Comparison of ENCODE assay signal across 9 cellular contexts in the genomic region with DNA sequence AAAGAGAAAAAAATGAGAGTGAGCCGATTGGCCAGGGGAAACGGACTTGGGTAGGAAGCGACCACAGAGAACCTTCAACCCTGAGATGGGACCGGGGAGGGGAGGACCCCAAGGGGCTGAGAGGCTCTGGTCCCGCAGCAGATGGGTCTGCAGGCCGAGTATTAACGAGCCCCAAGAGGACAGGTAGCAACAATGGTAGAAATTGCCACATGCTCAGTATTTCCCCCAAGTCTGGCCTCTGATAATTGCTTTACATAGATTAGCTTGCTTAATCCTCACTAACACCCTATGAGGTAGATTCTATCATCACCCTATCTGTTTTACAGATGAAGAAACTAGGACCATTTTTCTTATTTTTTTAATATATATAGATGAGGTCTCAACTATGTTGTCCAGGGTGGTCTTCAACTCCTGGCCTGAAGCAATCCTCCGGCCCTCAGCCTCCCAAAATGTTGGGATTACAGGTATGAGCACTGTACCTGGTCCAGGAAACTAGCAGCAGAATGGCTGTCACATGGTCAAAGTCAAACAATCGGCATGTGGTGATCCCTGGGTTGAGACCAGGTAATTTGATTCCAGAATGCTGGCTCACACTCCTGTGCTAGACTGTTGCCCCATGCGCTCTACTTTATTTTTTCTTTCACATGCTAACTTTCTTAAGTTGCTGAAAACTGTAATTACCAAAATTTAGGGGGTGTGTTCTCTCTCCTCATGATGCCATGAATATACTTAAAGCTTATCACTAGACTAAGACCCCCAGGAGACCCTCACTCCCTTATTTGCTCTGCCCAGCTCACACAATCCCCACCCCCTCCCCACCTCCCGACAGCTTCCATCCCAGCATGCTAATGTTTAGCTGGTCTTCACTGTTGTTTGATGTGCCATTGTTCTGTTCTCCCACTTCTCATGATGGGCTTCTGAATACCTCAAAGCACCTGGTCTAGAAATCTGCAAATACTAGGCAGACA.
A peak's percentile ranks its signal among the peaks of the same experiment; 100 is the strongest.
DNase-seq lines count a peak whose midpoint lies in the region; ATAC-seq, FAIRE-seq and TF ChIP-seq lines count a peak whose summit lies in the region.
"Had no signal": no experiment of that assay in that cellular context is flagged by ENCODE, and none has a peak within 500 bp of the region (broad histone marks: within the 10 kb centered on the region; RNA-seq: fewer than 3 reads in every experiment).

No MANE protein-coding gene starts in this region.

- H3K36me3 ChIP-seq in WERI-Rb-1 (no peaks in the 10 kb centered on the region), mesenchymal stem cell (ENCODE audit: control insufficient read depth in 1 of 2, insufficient read depth in 2 of 2, low read depth in 1 of 2, low read length in 2 of 2) (peaks cover 0 to 7% of the 10 kb centered on the region in 2 experiments)

- H2AFZ ChIP-seq in mesenchymal stem cell (ENCODE audit: low read depth, low read length) = no peak overlapping the region

- peak overlapping the region; percentile 36 for H2BK120ac ChIP-seq in mesenchymal stem cell (ENCODE audit: low read depth, low read length)

- TF ChIP-seq POLR2A in H54 (IDR thresholded peaks at IDR 0.05; ENCODE audit: low read depth, low read length) = no peak

- H3K14ac ChIP-seq in mesenchymal stem cell (ENCODE audit: low read length in 2 of 2) = no peak overlapping the region

- H3K27me3 ChIP-seq in WERI-Rb-1 (ENCODE audit: insufficient read depth, low read depth, severe bottlenecking) (no peaks in the 10 kb centered on the region), mesenchymal stem cell (ENCODE audit: control insufficient read depth in 1 of 2, insufficient read depth in 1 of 2, low read length in 2 of 2) (no peaks in the 10 kb centered on the region)

- H3K4me1 ChIP-seq in mesenchymal stem cell (ENCODE audit: control insufficient read depth, insufficient read depth, low read depth, low read length) = no peaks in the 10 kb centered on the region

- TF ChIP-seq CTCF in WERI-Rb-1 (IDR thresholded peaks at IDR 0.05; ENCODE audit: low read depth, low read length) = no peak

- H2BK15ac ChIP-seq in mesenchymal stem cell (ENCODE audit: low read depth, poor library complexity, severe bottlenecking) = no peak overlapping the region

- no peak overlapping the region for H2BK12ac ChIP-seq in mesenchymal stem cell (ENCODE audit: low read length in 2 of 2)

- H3K79me1 ChIP-seq in mesenchymal stem cell (replicated peaks; ENCODE audit: low read length, poor library complexity, severe bottlenecking) = no peaks in the 10 kb centered on the region

- no peak overlapping the region for H3K23ac ChIP-seq in mesenchymal stem cell (ENCODE audit: low read length in 2 of 2)

- ATAC-seq in HG03521 (IDR thresholded peaks at IDR 0.05; ENCODE audit: unreplicated experiment) = no peak

- no peak overlapping the region for H3K4me2 ChIP-seq in mesenchymal stem cell (ENCODE audit: low read length, poor library complexity, severe bottlenecking)

- no peak for FAIRE-seq in H54 (lab: Jason Lieb, UNC)

- no peak overlapping the region for H4K8ac ChIP-seq in mesenchymal stem cell (ENCODE audit: low read length)

- H2AK5ac ChIP-seq in mesenchymal stem cell (ENCODE audit: low read length, severe bottlenecking) = peak overlapping the region; percentile 7

- no peak overlapping the region for H3K4ac ChIP-seq in mesenchymal stem cell (ENCODE audit: low read depth in 1 of 2, low read length in 2 of 2)

- WGBS in mesenchymal stem cell = 62% methylated on average over 10 of the region's 11 CpGs

- H3K9me3 ChIP-seq in WERI-Rb-1 (ENCODE audit: severe bottlenecking) (no peaks in the 10 kb centered on the region), mesenchymal stem cell (ENCODE audit: control insufficient read depth, low read length) (no peaks in the 10 kb centered on the region)

- H4K91ac ChIP-seq in mesenchymal stem cell (ENCODE audit: low read length) = no peak overlapping the region

- H3K18ac ChIP-seq in mesenchymal stem cell (ENCODE audit: low read depth in 1 of 2, low read length in 2 of 2) = no peak overlapping the region

- H3K4me3 ChIP-seq in WERI-Rb-1 (ENCODE audit: low read depth, low read length) (peak overlapping the region; percentile 32), mesenchymal stem cell (ENCODE audit: insufficient read depth in 1 of 2, low read depth in 1 of 2, low read length in 2 of 2) (no peak overlapping the region)

- no peak overlapping the region for H3K9ac ChIP-seq in mesenchymal stem cell (ENCODE audit: low read length)

- no peak overlapping the region for H2BK5ac ChIP-seq in mesenchymal stem cell (ENCODE audit: low read depth, low read length, poor library complexity, severe bottlenecking)

- H3K27ac ChIP-seq in WERI-Rb-1 (peak overlapping the region; percentile 71), mesenchymal stem cell (ENCODE audit: low read length, poor library complexity, severe bottlenecking) (no peak overlapping the region)

- DNase-seq in DMS153 (lab: John Stamatoyannopoulos, UW) (peak; percentile 75), HT-29 (ENCODE audit: low spot score) (peak; percentile 51), WERI-Rb-1 (peak; percentile 63), mesenchymal stem cell (no peak), H54 (ENCODE audit: insufficient read length, low spot score) (no peak), midbrain (lab: John Stamatoyannopoulos, UW) (no peak)
- no peak for DNase-seq in stimulated activated CD4-positive, alpha-beta T cell treated with anti-CD3 and anti-CD28 coated beads, Interleukin-2, amount 100 ng/mL, for 48 hours
- DNase-seq: NCI-H226 had no signal

Comparison
In these comparisons a context has a peak if more than half of its experiments do, and no peak if none do; other contexts are left out.
1. DNase-seq: peak in DMS153 (single experiment), HT-29 (single experiment) and WERI-Rb-1 (single experiment); none in mesenchymal stem cell (single experiment), stimulated activated CD4-positive, alpha-beta T cell treated with anti-CD3 and anti-CD28 coated beads, Interleukin-2, amount 100 ng/mL, for 48 hours (0 of 2), H54 (single experiment) and midbrain (single experiment).